9 cellular contexts compared by ENCODE assay signal in genomic region chr17:38415250-38416194, GRCh38. TPM values are rescaled to one million over a fixed set of nuclear protein-coding genes. Genes with fewer than 3 reads are reported as not detected.
DNase-seq lines count a peak whose midpoint lies in the region; ATAC-seq and TF ChIP-seq lines count a peak whose summit lies in the region.
"Had no signal": no experiment of that assay in that cellular context is flagged by ENCODE, and none has a peak within 500 bp of the region (broad histone marks: within the 10 kb centered on the region; RNA-seq: fewer than 3 reads in every experiment).

No MANE protein-coding gene starts in this region.

- peak; percentile 69 for ATAC-seq in activated CD4-positive, alpha-beta T cell treated with anti-CD3 and anti-CD28 coated beads for 36 hours
- ATAC-seq in GM19328 (IDR thresholded peaks at IDR 0.05; ENCODE audit: unreplicated experiment), result no peak

- H2AK5ac ChIP-seq in trophoblast cell (ENCODE audit: low read length), result no peak overlapping the region

- H3K79me2 ChIP-seq in trophoblast cell (ENCODE audit: control insufficient read depth, insufficient read depth, low read length, poor library complexity), result peaks cover 2% of the 10 kb centered on the region

- no peak overlapping the region for H4K12ac ChIP-seq in trophoblast cell (ENCODE audit: low read depth, low read length)

- peaks cover 3% of the 10 kb centered on the region for H3K79me1 ChIP-seq in trophoblast cell (ENCODE audit: low read length)

- DNase-seq in activated CD4-positive, alpha-beta T cell treated with anti-CD3 and anti-CD28 coated beads for 36 hours, result peak; percentile 64
- no peak for DNase-seq in activated CD4-positive, alpha-beta T cell treated with anti-CD3 and anti-CD28 coated beads for 1 hour
- DNase-seq in NB4 (ENCODE audit: low read depth) (peak; percentile 97), RWPE1 (ENCODE audit: low spot score) (peak; percentile 34), endodermal cell (peak; percentile 90), trophoblast cell (no peak), activated gamma-delta T cell (lab: John Stamatoyannopoulos, UW) (no peak)

- H3K4me3 ChIP-seq in NB4 (ENCODE audit: low read depth, low read length), result peak overlapping the region; percentile 56
- H3K4me3 ChIP-seq in endodermal cell (ENCODE audit: low read length), result no peak overlapping the region
- H3K4me3 ChIP-seq in trophoblast cell (ENCODE audit: low read depth, low read length), result no peak overlapping the region

- H3K27ac ChIP-seq in RWPE1, result peak overlapping the region; percentile 72
- peak overlapping the region; percentile 92 for H3K27ac ChIP-seq in endodermal cell (ENCODE audit: low read depth, low read length)
- no peak overlapping the region for H3K27ac ChIP-seq in trophoblast cell (ENCODE audit: low read depth, low read length)

- CTCF ChIA-PET in activated CD4-positive, alpha-beta T cell treated with anti-CD3 and anti-CD28 coated beads for 36 hours (lab: Charles Lee), result interaction anchor here (0.7 to 2.7 kb wide), 12 partner anchors 8 to 93 kb away, joined by 3 to 88 read pairs (median 6); partner anchors contain the start of gene SOCS7
- CTCF ChIA-PET in RWPE1 (lab: Yijun Ruan, JAX), result interaction anchor here (0.7 to 2.7 kb wide), 7 partner anchors 9 to 87 kb away, joined by 3 to 34 read pairs (median 5); no protein-coding TSS in a partner anchor

- peak overlapping the region; percentile 92 for H3K27ac Mint-ChIP-seq in activated CD4-positive, alpha-beta T cell treated with anti-CD3 and anti-CD28 coated beads for 36 hours
- H3K27ac Mint-ChIP-seq in endodermal cell, result peak overlapping the region; percentile 90

- no peak overlapping the region for H3K14ac ChIP-seq in trophoblast cell (ENCODE audit: low read length)

- H3K9me3 ChIP-seq in endodermal cell (ENCODE audit: control insufficient read depth, low read length) (no peaks in the 10 kb centered on the region), trophoblast cell (ENCODE audit: insufficient read depth, low read depth, low read length) (peaks cover 4% of the 10 kb centered on the region)

- H3K36me3 ChIP-seq in endodermal cell (ENCODE audit: control insufficient read depth, insufficient read depth, low read length) (no peaks in the 10 kb centered on the region), trophoblast cell (ENCODE audit: control insufficient read depth in 1 of 2, insufficient read depth in 2 of 2, low read length in 2 of 2) (no peaks in the 10 kb centered on the region)

- TF ChIP-seq POLR2A in NB4 (IDR thresholded peaks at IDR 0.05; ENCODE audit: extremely low read depth, insufficient read length), result peak; percentile 31

- TF ChIP-seq CTCF in NB4 (IDR thresholded peaks at IDR 0.05; ENCODE audit: low read depth, low read length) (no peak), RWPE1 (conservative IDR thresholded peaks at IDR 0.05; ENCODE audit: low read depth) (no peak), endodermal cell (conservative IDR thresholded peaks at IDR 0.05) (no peak)

- peak overlapping the region; percentile 66 for H2AFZ ChIP-seq in trophoblast cell (ENCODE audit: insufficient read depth, low read length, poor library complexity)

- H3K4me1 ChIP-seq in endodermal cell (ENCODE audit: control insufficient read depth, insufficient read depth, low read length) (peaks cover 19% of the 10 kb centered on the region), trophoblast cell (ENCODE audit: control insufficient read depth in 1 of 2, insufficient read depth in 2 of 2, low read length in 2 of 2) (peaks cover 2 to 3% of the 10 kb centered on the region in 2 experiments)

- intact Hi-C loops in activated CD4-positive, alpha-beta T cell treated with anti-CD3 and anti-CD28 coated beads for 36 hours (cut with DNase I, micrococcal nuclease), result loop anchor here in 1 of 2 experiments (2.0 kb wide), 1 partner anchor 251 kb away; no protein-coding TSS in a partner anchor

- H2BK12ac ChIP-seq in trophoblast cell (ENCODE audit: low read length), result no peak overlapping the region

- H3K4me1 Mint-ChIP-seq in activated CD4-positive, alpha-beta T cell treated with anti-CD3 and anti-CD28 coated beads for 36 hours, result peaks cover 13% of the 10 kb centered on the region
- peaks cover 18% of the 10 kb centered on the region for H3K4me1 Mint-ChIP-seq in endodermal cell

- H3K4me3 Mint-ChIP-seq in activated CD4-positive, alpha-beta T cell treated with anti-CD3 and anti-CD28 coated beads for 36 hours, result peak overlapping the region; percentile 62
- H3K4me3 Mint-ChIP-seq in endodermal cell, result peak overlapping the region; percentile 22

- 41 to 44% methylated on average over 8 to 21 of the region's 22 CpGs for WGBS in endodermal cell (ENCODE audit: insufficient coverage in 1 of 2, insufficient read length in 1 of 2), 2 experiments
- no CpG with 5 or more reads among the region's 22 CpGs for WGBS in trophoblast cell (ENCODE audit: extremely low coverage, insufficient coverage, insufficient read length)

- H3K9ac ChIP-seq in endodermal cell (ENCODE audit: extremely low read depth, low read length, poor library complexity, severe bottlenecking) (peak overlapping the region; percentile 38), trophoblast cell (ENCODE audit: low read length) (no peak overlapping the region)

- H2BK120ac ChIP-seq in trophoblast cell (ENCODE audit: insufficient read depth, low read length, poor library complexity), result peak overlapping the region; percentile 36

- H3K4ac ChIP-seq in trophoblast cell (ENCODE audit: low read depth, low read length), result no peak overlapping the region

- POLR2A ChIA-PET in activated CD4-positive, alpha-beta T cell treated with anti-CD3 and anti-CD28 coated beads for 36 hours (lab: Charles Lee), result interaction anchor here (1.1 kb wide), 1 partner anchor 66 kb away, joined by 7 read pairs; no protein-coding TSS in a partner anchor
- POLR2A ChIA-PET in RWPE1 (lab: Yijun Ruan, JAX; ENCODE audit: low non-redundant PET), result no interaction called here

- H3K4me2 ChIP-seq in trophoblast cell (ENCODE audit: low read length), result peak overlapping the region; percentile 45

- peaks cover 32% of the 10 kb centered on the region for H3K27me3 Mint-ChIP-seq in activated CD4-positive, alpha-beta T cell treated with anti-CD3 and anti-CD28 coated beads for 36 hours
- H3K27me3 Mint-ChIP-seq in endodermal cell (ENCODE audit: insufficient read depth), result peaks cover 38% of the 10 kb centered on the region

- no peaks in the 10 kb centered on the region for H3K36me3 Mint-ChIP-seq in activated CD4-positive, alpha-beta T cell treated with anti-CD3 and anti-CD28 coated beads for 36 hours (ENCODE audit: low read depth)
- H3K36me3 Mint-ChIP-seq in endodermal cell (ENCODE audit: low read depth), result no peaks in the 10 kb centered on the region
- H3K36me3 Mint-ChIP-seq: CD4-positive, CD25-positive, alpha-beta regulatory T cell had no signal

- H3K27me3 ChIP-seq in endodermal cell (ENCODE audit: control insufficient read depth, insufficient read depth, low read length, poor library complexity, severe bottlenecking) (peaks cover 27% of the 10 kb centered on the region), trophoblast cell (ENCODE audit: insufficient read depth, low read length) (peaks cover 28% of the 10 kb centered on the region)

- H4K8ac ChIP-seq in trophoblast cell (ENCODE audit: low read depth, low read length), result peak overlapping the region; percentile 72

- no peaks in the 10 kb centered on the region for H3K9me3 Mint-ChIP-seq in activated CD4-positive, alpha-beta T cell treated with anti-CD3 and anti-CD28 coated beads for 36 hours (ENCODE audit: low read depth)
- no peaks in the 10 kb centered on the region for H3K9me3 Mint-ChIP-seq in endodermal cell

- no peak overlapping the region for H3K23ac ChIP-seq in trophoblast cell (ENCODE audit: low read length)

- H3K18ac ChIP-seq in trophoblast cell (ENCODE audit: low read length), result no peak overlapping the region

- H4K91ac ChIP-seq in trophoblast cell (ENCODE audit: low read depth, low read length), result peak overlapping the region; percentile 73

- no peak overlapping the region for H2BK5ac ChIP-seq in trophoblast cell (ENCODE audit: low read depth, low read length, poor library complexity)

RNA-seq across cellular contexts. Expression of gene ARHGAP23, which starts 12.7 kb away (rescaled TPM):
- total RNA-seq in activated CD4-positive, alpha-beta T cell treated with anti-CD3 and anti-CD28 coated beads for 36 hours, result under 1 TPM; 0.55 to 0.86 TPM
- total RNA-seq in endodermal cell, result 10 to 100 TPM in 1 of 2 donors, 1 to 10 TPM in 1; 9.4 to 18.0 TPM
- 22.0 TPM for polyA plus RNA-seq in endodermal cell (2013, experiment 1 of 2)
- 12.8 TPM for polyA plus RNA-seq in endodermal cell (2013, experiment 2 of 2)
- polyA plus RNA-seq in trophoblast cell (2013), result 16.7 and 17.8 TPM in 2 replicates

Comparison
In these comparisons a context has a peak if more than half of its experiments do, and no peak if none do; other contexts are left out.
1. DNase-seq: peak in activated CD4-positive, alpha-beta T cell treated with anti-CD3 and anti-CD28 coated beads for 36 hours (single experiment), NB4 (single experiment), RWPE1 (single experiment) and endodermal cell (single experiment); none in activated CD4-positive, alpha-beta T cell treated with anti-CD3 and anti-CD28 coated beads for 1 hour (single experiment), trophoblast cell (0 of 2) and activated gamma-delta T cell (single experiment).
2. RNA of gene ARHGAP23, which starts 12.7 kb away (total RNA-seq): 9.4 to 18.0 TPM in endodermal cell; 0.55 to 0.86 TPM in activated CD4-positive, alpha-beta T cell treated with anti-CD3 and anti-CD28 coated beads for 36 hours; every median in the first group is over 4 times any median in the second.